In genomic region chr1:151968791-151969399, GRCh38 we compare ENCODE assay signal across 16 cellular contexts. TPM values are rescaled to one million over a fixed set of nuclear protein-coding genes. Genes with fewer than 3 reads are reported as not detected.
A peak's percentile ranks its signal among the peaks of the same experiment; 100 is the strongest.
DNase-seq lines count a peak whose midpoint lies in the region; ATAC-seq and TF ChIP-seq lines count a peak whose summit lies in the region.
"Had no signal": no experiment of that assay in that cellular context is flagged by ENCODE, and none has a peak within 500 bp of the region (broad histone marks: within the 10 kb centered on the region; RNA-seq: fewer than 3 reads in every experiment).

No MANE protein-coding gene starts in this region.

- H3K9me3 ChIP-seq in BLaER1 treated with 17β-estradiol and CSF1 and Interleukin-3, amounts not matched to agents 10 nM and 100 nM (replicated peaks in 1 of 11): no peaks in the 10 kb centered on the region
- H3K9me3 ChIP-seq in iPS-20b (ENCODE audit: insufficient read depth, low read depth, low read length) (no peaks in the 10 kb centered on the region), lower lobe of right lung (no peaks in the 10 kb centered on the region), spleen (no peaks in the 10 kb centered on the region)
- H3K9me3 ChIP-seq: gastroesophageal sphincter, testis had no signal

- intact Hi-C loops in lower lobe of right lung (cut with DNase I): no loop called here
- intact Hi-C loops in spleen (cut with DNase I; ENCODE audit: low total_unique reads): no loop called here

- TF ChIP-seq POLR2A in spleen (IDR thresholded peaks at IDR 0.05): no peak

- peak overlapping the region in 3 of 11 experiments; percentile 6 to 38 (median 13); a peak in 1 of 22 replicates for H3K9ac ChIP-seq in BLaER1 treated with 17β-estradiol and CSF1 and Interleukin-3, amounts not matched to agents 10 nM and 100 nM
- H3K9ac ChIP-seq in iPS-20b (ENCODE audit: low read depth, low read length): no peak overlapping the region

- H3K36me3 ChIP-seq in BLaER1 treated with 17β-estradiol and CSF1 and Interleukin-3, amounts not matched to agents 10 nM and 100 nM: no peaks in the 10 kb centered on the region
- H3K36me3 ChIP-seq in iPS-20b (ENCODE audit: insufficient read depth, low read depth, low read length) (no peaks in the 10 kb centered on the region), lower lobe of right lung (no peaks in the 10 kb centered on the region), spleen (no peaks in the 10 kb centered on the region)
- H3K36me3 ChIP-seq: gastroesophageal sphincter had no signal

- H3K4me3 ChIP-seq in BLaER1 treated with 17β-estradiol and CSF1 and Interleukin-3, amounts not matched to agents 10 nM and 100 nM: no peak overlapping the region
- 0 out of 2 replicates have a peak overlapping the region, but pooled peaks have one; percentile 9 for H3K4me3 ChIP-seq in iPS-20b (ENCODE audit: low read length)
- no peak overlapping the region for H3K4me3 ChIP-seq in lower lobe of right lung
- H3K4me3 ChIP-seq in spleen: no peak overlapping the region
- H3K4me3 ChIP-seq: gastroesophageal sphincter, testis had no signal

- WGBS in spleen, 5 donors: 78 to 89% (median 79%) methylated on average over 3 of the region's 3 CpGs

- DNase-seq in HT-29 (ENCODE audit: low spot score) (peak; percentile 47), lower lobe of right lung (no peak), foreskin melanocyte (no peak), spleen (no peak), SHP77 (lab: John Stamatoyannopoulos, UW) (no peak)
- DNase-seq: effector CD4-positive, alpha-beta T cell; HFFc6; left cardiac atrium; MM.1S; NCI-H1694; posterior cingulate gyrus; testis had no signal

- peaks cover 4 to 65% (median 19%) of the 10 kb centered on the region in 10 experiments; a peak in 19 of 20 replicates for H3K4me1 ChIP-seq in BLaER1 treated with 17β-estradiol and CSF1 and Interleukin-3, amounts not matched to agents 10 nM and 100 nM
- H3K4me1 ChIP-seq in iPS-20b (ENCODE audit: insufficient read depth, low read length): peaks cover 9% of the 10 kb centered on the region; the same call in 1 of the 2 replicates
- peaks cover 55% of the 10 kb centered on the region for H3K4me1 ChIP-seq in lower lobe of right lung
- H3K4me1 ChIP-seq in spleen: peaks cover 3 to 46% (median 23%) of the 10 kb centered on the region in 6 donors

- H3K27me3 ChIP-seq in BLaER1 treated with 17β-estradiol and CSF1 and Interleukin-3, amounts not matched to agents 10 nM and 100 nM: no peaks in the 10 kb centered on the region
- no peaks in the 10 kb centered on the region for H3K27me3 ChIP-seq in iPS-20b (ENCODE audit: insufficient read depth, low read length)
- no peaks in the 10 kb centered on the region for H3K27me3 ChIP-seq in lower lobe of right lung (ENCODE audit: low read depth)
- H3K27me3 ChIP-seq in spleen (replicated peaks in 1 of 7): no peaks in the 10 kb centered on the region
- H3K27me3 ChIP-seq: gastroesophageal sphincter, testis had no signal

- peak overlapping the region in 6 of 11 experiments; percentile 29 to 69 (median 44); a peak in 10 of 22 replicates for H3K4me2 ChIP-seq in BLaER1 treated with 17β-estradiol and CSF1 and Interleukin-3, amounts not matched to agents 10 nM and 100 nM

- no peaks in the 10 kb centered on the region for H4K20me1 ChIP-seq in BLaER1 treated with 17β-estradiol and CSF1 and Interleukin-3, amounts not matched to agents 10 nM and 100 nM

- peak overlapping the region in 2 of 11 experiments; percentile 1 to 9; a peak in 2 of 22 replicates for H3K27ac ChIP-seq in BLaER1 treated with 17β-estradiol and CSF1 and Interleukin-3, amounts not matched to agents 10 nM and 100 nM
- H3K27ac ChIP-seq in VCaP: peak overlapping the region; percentile 8; the same call in 1 of the 2 replicates
- H3K27ac ChIP-seq in iPS-20b (ENCODE audit: low read length): no peak overlapping the region
- no peak overlapping the region for H3K27ac ChIP-seq in lower lobe of right lung
- H3K27ac ChIP-seq in spleen: peak overlapping the region in 3 of 8 donors; percentile 3 to 33 (median 15)
- H3K27ac ChIP-seq: gastroesophageal sphincter, testis had no signal

- no peak for ATAC-seq in lower lobe of right lung
- ATAC-seq: gastroesophageal sphincter had no signal

- TF ChIP-seq CTCF in VCaP (conservative IDR thresholded peaks at IDR 0.05) (no peak), lower lobe of right lung (IDR thresholded peaks at IDR 0.05) (no peak), spleen (IDR thresholded peaks at IDR 0.05 in 8 of 11, conservative IDR thresholded peaks at IDR 0.05 in 3 of 11) (no peak)

RNA-seq across cellular contexts. Expression of gene S100A10, which starts 24.8 kb away (rescaled TPM):
- 279 and 305 TPM in 2 replicates for total RNA-seq in HT-29 (2014; rRNA removed; shearing (Covaris generic))
- total RNA-seq in lower lobe of right lung (602 TPM), spleen (10 to 100 TPM; 45.6 to 89.8 (median 70.4) TPM)
- 100 to 1,000 TPM in 1 of 3 donors, 10 to 100 TPM in 2; 91.9 to 167 (median 93.7) TPM for polyA plus RNA-seq in spleen

RNA-seq across cellular contexts. Expression of gene THEM4, which starts 59.6 kb away (rescaled TPM):
- total RNA-seq in HT-29 (2014; rRNA removed; shearing (Covaris generic)): 12.2 and 14.8 TPM in 2 replicates
- total RNA-seq in lower lobe of right lung: 15.0 TPM
- 10 to 100 TPM; 10.1 to 46.3 (median 22.6) TPM for total RNA-seq in spleen
- polyA plus RNA-seq in spleen: 10 to 100 TPM; 13.3 to 15.5 (median 14.3) TPM
